34 cellular contexts compared by ENCODE assay signal in genomic region chr12:132571598-132571997, GRCh38. TPM values are rescaled to one million over a fixed set of nuclear protein-coding genes. Genes with fewer than 3 reads are reported as not detected.
"Had no signal": no experiment of that assay in that cellular context is flagged by ENCODE, and none has a peak within 500 bp of the region (broad histone marks: within the 10 kb centered on the region; RNA-seq: fewer than 3 reads in every experiment).

No MANE protein-coding gene starts in this region.

- FAIRE-seq: astrocyte had no signal

- H3K4me2 ChIP-seq: KMS-11, PC-9 had no signal

- H3K9me3 ChIP-seq: adrenal gland, body of pancreas had no signal

- H3K27ac ChIP-seq: adrenal gland, body of pancreas, KMS-11, PC-9, VCaP had no signal

- H3K4me3 ChIP-seq: adrenal gland, body of pancreas, PC-9 had no signal

- H2AFZ ChIP-seq: PC-9 had no signal

- ATAC-seq: activated naive CD4-positive, alpha-beta T cell treated with anti-CD3 and anti-CD28 coated beads, Interleukin-2, amount 50 U/mL, for 72 hours; activated T-cell treated with anti-CD3 and anti-CD28 coated beads, Interleukin-2, amount 50 U/mL, for 4 hours; body of pancreas had no signal

- H3K4me1 ChIP-seq: adrenal gland, body of pancreas had no signal

- H3K27me3 ChIP-seq: adrenal gland, body of pancreas had no signal

- DNase-seq: activated B cell treated with CpG ODN at 0.5 μM for 24 hours; activated CD4-positive, alpha-beta memory T cell treated with anti-CD3 and anti-CD28 coated beads for 36 hours; activated CD4-positive, alpha-beta T cell treated with anti-CD3 and anti-CD28 coated beads for 4 hours; activated CD4-positive, alpha-beta T cell treated with anti-CD3 and anti-CD28 coated beads, Interleukin-2, amount 50 U/mL, for 1 hour; activated CD4-positive, CD25-positive, alpha-beta regulatory T cell treated with anti-CD3 and anti-CD28 coated beads, Interleukin-2, amount 50 U/mL, for 72 hours; activated CD8-positive, alpha-beta memory T cell treated with anti-CD3 and anti-CD28 coated beads, Interleukin-2, amount 50 U/mL, for 4 hours; activated gamma-delta T cell treated with Interleukin-2 at 50 U/mL for 16 hours; activated naive CD4-positive, alpha-beta T cell treated with anti-CD3 and anti-CD28 coated beads for 36 hours; activated T-cell treated with anti-CD3 and anti-CD28 coated beads for 4 hours; activated T-cell treated with anti-CD3 and anti-CD28 coated beads, Interleukin-2, amount 50 U/mL, for 4 hours; adrenal gland; body of pancreas; central memory CD4-positive, alpha-beta T cell; MM.1S; MV-4-11; NCI-H1092; NCI-H1436 treated with DMSO at 0.1 percent for 48 hours; NCI-H1694 treated with DMSO at 0.1 percent for 48 hours; NCI-H2029; NCI-H446; NCI-H510A treated with DMSO at 0.1 percent for 48 hours; NCI-H526 treated with DMSO at 0.1 percent for 48 hours; PC-9; Right ventricle myocardium superior; SW 1271; T-helper 1 cell; T-helper 2 cell; T-helper 9 cell had no signal

- H3K9ac ChIP-seq: KMS-11 had no signal

RNA-seq across cellular contexts. Expression of gene LRCOL1, which starts 38.8 kb away (rescaled TPM):
- total RNA-seq: activated B cell treated with CpG ODN at 0.5 μM for 24 hours; activated CD4-positive, alpha-beta memory T cell treated with anti-CD3 and anti-CD28 coated beads for 36 hours; activated naive CD4-positive, alpha-beta T cell treated with anti-CD3 and anti-CD28 coated beads for 36 hours; activated naive CD4-positive, alpha-beta T cell treated with anti-CD3 and anti-CD28 coated beads, Interleukin-2, amount 50 U/mL, for 72 hours; activated T-cell treated with anti-CD3 and anti-CD28 coated beads, Interleukin-2, amount 50 U/mL, for 4 hours; activated T-helper 1 cell treated with anti-CD3 and anti-CD28 coated beads, Interleukin-12 subunit alpha, Interleukin-12 subunit beta, Interleukin-2, Interleukin-4 antibody, amounts not matched to agents 30 ng/mL and 10 ng/mL and 1 ng/mL, durations not matched to agents 14 hours and 24 hours and 36 hours; astrocyte; body of pancreas; LHCN-M2; PC-9; Right ventricle myocardium superior had no signal

RNA-seq across cellular contexts. Expression of gene P2RX2, which starts 47.0 kb away (rescaled TPM):
- total RNA-seq: activated B cell treated with CpG ODN at 0.5 μM for 24 hours; activated CD4-positive, alpha-beta memory T cell treated with anti-CD3 and anti-CD28 coated beads for 36 hours; activated naive CD4-positive, alpha-beta T cell treated with anti-CD3 and anti-CD28 coated beads for 36 hours; activated naive CD4-positive, alpha-beta T cell treated with anti-CD3 and anti-CD28 coated beads, Interleukin-2, amount 50 U/mL, for 72 hours; activated T-cell treated with anti-CD3 and anti-CD28 coated beads, Interleukin-2, amount 50 U/mL, for 4 hours; activated T-helper 1 cell treated with anti-CD3 and anti-CD28 coated beads, Interleukin-12 subunit alpha, Interleukin-12 subunit beta, Interleukin-2, Interleukin-4 antibody, amounts not matched to agents 30 ng/mL and 10 ng/mL and 1 ng/mL, durations not matched to agents 14 hours and 24 hours and 36 hours; astrocyte; LHCN-M2; PC-9; Right ventricle myocardium superior had no signal
